In genomic region chr3:47340866-47341265, GRCh38 we compare ENCODE assay signal across 6 cellular contexts.
"Had no signal": no experiment of that assay in that cellular context is flagged by ENCODE, and none has a peak within 500 bp of the region (broad histone marks: within the 10 kb centered on the region; RNA-seq: fewer than 3 reads in every experiment).

No MANE protein-coding gene starts in this region.

- H3K27me3 Mint-ChIP-seq: IgD-negative memory B cell had no signal

- ATAC-seq: HepG2, K562 had no signal

- H3K4me3 Mint-ChIP-seq: IgD-negative memory B cell had no signal

- H3K27ac ChIP-seq: HL-60 had no signal

- DNase-seq: IMR-90, KBM-7 had no signal

- H3K4me3 ChIP-seq: K562 had no signal

- H3K9me3 Mint-ChIP-seq: IgD-negative memory B cell had no signal
